ENCODE assay signal across 28 cellular contexts in genomic region chr14:77502109-77502782, GRCh38. TPM values are rescaled to one million over a fixed set of nuclear protein-coding genes. Genes with fewer than 3 reads are reported as not detected.
"Had no signal": no experiment of that assay in that cellular context is flagged by ENCODE, and none has a peak within 500 bp of the region (broad histone marks: within the 10 kb centered on the region; RNA-seq: fewer than 3 reads in every experiment).

No MANE protein-coding gene starts in this region.

- H3K9me3 ChIP-seq: colonic mucosa, esophagus squamous epithelium, suprapubic skin, transverse colon had no signal

- H2AFZ ChIP-seq: neural progenitor cell, parathyroid adenoma had no signal

- DNase-seq: colonic mucosa; effector CD8-positive, alpha-beta T cell; erythroblast; esophagus squamous epithelium; foreskin melanocyte; glutamatergic neuron; heart right ventricle; hippocampal formation; kidney glomerular epithelial cell; mesenchymal stem cell; naive thymus-derived CD4-positive, alpha-beta T cell; stimulated activated CD4-positive, alpha-beta T cell treated with anti-CD3 and anti-CD28 coated beads, Interleukin-12 subunit alpha, Interleukin-12 subunit beta, amount 100 ng/mL, for 4 hours; stimulated activated CD4-positive, alpha-beta T cell treated with anti-CD3 and anti-CD28 coated beads, Interleukin-1b, Interleukin-23, amount 100 ng/mL, for 48 hours; stimulated activated CD4-positive, alpha-beta T cell treated with anti-CD3 and anti-CD28 coated beads, Interleukin-4, amount 100 ng/mL, for 1 hour; stimulated activated CD8-positive, alpha-beta memory T cell treated with anti-CD3 and anti-CD28 coated beads, Interleukin-4, amount 100 ng/mL, for 48 hours; stimulated activated naive CD4-positive, alpha-beta T cell; stimulated activated naive CD8-positive, alpha-beta T cell treated with anti-CD3 and anti-CD28 coated beads, Interleukin-15, amount 100 ng/mL, for 72 hours had no signal

- H3K36me3 ChIP-seq: colonic mucosa, neural progenitor cell, transverse colon had no signal

- H3K79me2 ChIP-seq: parathyroid adenoma had no signal

- H3K4me1 ChIP-seq: parathyroid adenoma had no signal

- H3K4me3 ChIP-seq: colonic mucosa, esophagus squamous epithelium, heart right ventricle, neural progenitor cell, smooth muscle cell, suprapubic skin, transverse colon had no signal

- ATAC-seq: heart right ventricle; naive thymus-derived CD4-positive, alpha-beta T cell; sciatic nerve; stimulated activated naive CD8-positive, alpha-beta T cell treated with anti-CD3 and anti-CD28 coated beads, Interleukin-15, amount 100 ng/mL, for 72 hours had no signal

- H3K9ac ChIP-seq: neural progenitor cell, parathyroid adenoma had no signal

- H3K27ac ChIP-seq: colonic mucosa, esophagus squamous epithelium, heart right ventricle, neural progenitor cell, parathyroid adenoma, suprapubic skin, transverse colon had no signal

- FAIRE-seq: islet of Langerhans, urothelium cell line had no signal

- H3K4me2 ChIP-seq: neural progenitor cell, smooth muscle cell had no signal

RNA-seq across cellular contexts. Expression of gene ISM2, which starts 3.6 kb away (rescaled TPM):
- total RNA-seq: heart right ventricle; lung microvascular endothelial cell; naive thymus-derived CD4-positive, alpha-beta T cell; osteoblast; progenitor cell of endocrine pancreas; suprapubic skin had no signal
- polyA plus RNA-seq: heart right ventricle; naive thymus-derived CD4-positive, alpha-beta T cell had no signal
